Comparison of ENCODE assay signal across 12 cellular contexts in the genomic region with DNA sequence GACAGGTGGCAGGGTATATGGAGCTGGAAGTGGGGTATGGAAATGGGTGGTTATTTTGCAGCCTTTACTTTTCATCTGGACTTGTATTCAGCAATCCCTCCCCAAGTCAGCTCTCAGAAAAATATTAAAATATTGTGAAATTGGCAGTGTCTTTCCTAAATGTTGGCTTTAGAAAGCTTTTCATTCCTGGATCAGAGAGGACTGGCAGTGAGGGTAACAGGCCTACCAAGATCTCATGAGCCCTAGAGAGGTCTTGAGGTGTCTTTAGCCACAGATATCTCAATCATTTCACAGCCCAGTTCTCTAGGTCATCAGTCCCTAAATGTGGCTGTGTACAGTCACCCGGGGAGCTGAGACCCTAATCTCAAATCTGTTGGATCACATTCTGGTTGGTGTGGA. TPM values are rescaled to one million over a fixed set of nuclear protein-coding genes. Genes with fewer than 3 reads are reported as not detected.
DNase-seq lines count a peak whose midpoint lies in the region; ATAC-seq and TF ChIP-seq lines count a peak whose summit lies in the region.
"Had no signal": no experiment of that assay in that cellular context is flagged by ENCODE, and none has a peak within 500 bp of the region (broad histone marks: within the 10 kb centered on the region; RNA-seq: fewer than 3 reads in every experiment).

No MANE protein-coding gene starts in this region.

- H3K4me3 ChIP-seq in ACC112 (ENCODE audit: low read depth, low read length) (no peak overlapping the region), Loucy (ENCODE audit: low read length, poor library complexity, severe bottlenecking) (peak overlapping the region; percentile 48), dorsolateral prefrontal cortex (no peak overlapping the region)

- no peaks in the 10 kb centered on the region for H3K27me3 Mint-ChIP-seq in chondrocyte (ENCODE audit: low read depth)
- H3K27me3 Mint-ChIP-seq in natural killer cell (ENCODE audit: low read depth in 2 of 2): no peaks in the 10 kb centered on the region

- no peak overlapping the region for H3K4me3 Mint-ChIP-seq in chondrocyte (ENCODE audit: unreplicated experiment)
- peak overlapping the region; percentile 51 for H3K4me3 Mint-ChIP-seq in natural killer cell

- peaks cover 7% of the 10 kb centered on the region for H4K20me1 ChIP-seq in Loucy (ENCODE audit: insufficient read depth, low read length, poor library complexity, severe bottlenecking)

- no peak for DNase-seq in chondrocyte (ENCODE audit: low spot score)
- DNase-seq in natural killer cell: no peak
- DNase-seq in dorsolateral prefrontal cortex: no peak
- DNase-seq in COLO668 (lab: John Stamatoyannopoulos, UW; ENCODE audit: unreplicated experiment): no peak
- no peak for DNase-seq in NCI-H2227 treated with DMSO at 0.1 percent for 48 hours (lab: John Stamatoyannopoulos, UW)
- DNase-seq: AML-193, GF-D8, NCI-H1930 had no signal

- H2AFZ ChIP-seq in ACC112 (ENCODE audit: low read length, unreplicated experiment): no peak overlapping the region
- no peak overlapping the region for H2AFZ ChIP-seq in Loucy (ENCODE audit: low read length)

- intact Hi-C loops in natural killer cell (cut with micrococcal nuclease): no loop called here
- intact Hi-C loops in dorsolateral prefrontal cortex (cut with DNase I): no loop called here

- H3K4me1 Mint-ChIP-seq in chondrocyte (ENCODE audit: low read depth): peaks cover 40% of the 10 kb centered on the region
- H3K4me1 Mint-ChIP-seq in natural killer cell: peaks cover 82 to 83% of the 10 kb centered on the region in 2 donors

- H3K4me2 ChIP-seq in Loucy (ENCODE audit: low read depth, low read length, poor library complexity, severe bottlenecking): peak overlapping the region; percentile 98

- no peaks in the 10 kb centered on the region for H3K9me2 ChIP-seq in Loucy (replicated peaks; ENCODE audit: low read depth, low read length)

- H3K79me2 ChIP-seq in ACC112 (ENCODE audit: control insufficient read depth, insufficient read depth, low read length, unreplicated experiment) (peaks cover 38% of the 10 kb centered on the region), Loucy (ENCODE audit: insufficient read depth, low read length) (peaks cover 64% of the 10 kb centered on the region)

- H3K36me3 ChIP-seq in ACC112 (ENCODE audit: insufficient read depth, low read length) (0 out of 2 replicates have a peak, but pooled peaks cover 3% of the 10 kb centered on the region), Loucy (ENCODE audit: insufficient read depth, low read length) (peaks cover 30% of the 10 kb centered on the region; the same call in 1 of the 2 replicates)

- H3K27me3 ChIP-seq in ACC112 (ENCODE audit: insufficient read depth, low read length) (no peaks in the 10 kb centered on the region), Loucy (ENCODE audit: insufficient read depth, low read length, poor library complexity, severe bottlenecking) (no peaks in the 10 kb centered on the region), dorsolateral prefrontal cortex (no peaks in the 10 kb centered on the region)

- H3K9me3 Mint-ChIP-seq in chondrocyte (ENCODE audit: low read depth): no peaks in the 10 kb centered on the region
- no peaks in the 10 kb centered on the region for H3K9me3 Mint-ChIP-seq in natural killer cell

- H3K27ac Mint-ChIP-seq in chondrocyte (ENCODE audit: unreplicated experiment) (peak overlapping the region; percentile 72), natural killer cell (peak overlapping the region; percentile 77 to 88)

- TF ChIP-seq CTCF in Loucy (conservative IDR thresholded peaks at IDR 0.05; ENCODE audit: low read length) (no peak), chondrocyte (IDR thresholded peaks at IDR 0.05) (no peak), natural killer cell (IDR thresholded peaks at IDR 0.05) (no peak), dorsolateral prefrontal cortex (IDR thresholded peaks at IDR 0.05 in 54 of 56, conservative IDR thresholded peaks at IDR 0.05 in 2 of 56; ENCODE audit: low read depth in 1 of 56, partially characterized antibody in 56 of 56) (no peak)

- H3K9me3 ChIP-seq in Loucy (ENCODE audit: insufficient read depth, low read depth, low read length): no peaks in the 10 kb centered on the region

- H3K36me3 Mint-ChIP-seq in chondrocyte (ENCODE audit: low read depth) (peaks cover 26% of the 10 kb centered on the region), natural killer cell (no peaks in the 10 kb centered on the region)

- peak overlapping the region; percentile 38 for H3K9ac ChIP-seq in Loucy (ENCODE audit: low read depth, low read length, poor library complexity, severe bottlenecking)

- H3F3A ChIP-seq in Loucy (ENCODE audit: low read depth): peaks cover 19% of the 10 kb centered on the region

- no peak for ATAC-seq in natural killer cell
- no peak for ATAC-seq in GM21576 (IDR thresholded peaks at IDR 0.05; ENCODE audit: unreplicated experiment)

- H3K4me1 ChIP-seq in ACC112 (ENCODE audit: control insufficient read depth, insufficient read depth, low read length, unreplicated experiment): peaks cover 32% of the 10 kb centered on the region
- peaks cover 76% of the 10 kb centered on the region for H3K4me1 ChIP-seq in Loucy (ENCODE audit: insufficient read depth, low read length, poor library complexity, severe bottlenecking)

- peak overlapping the region; percentile 31 for H3K27ac ChIP-seq in ACC112 (ENCODE audit: low read depth, low read length)
- peak overlapping the region in 6 of 59 donors; percentile 1 to 49 (median 19) for H3K27ac ChIP-seq in dorsolateral prefrontal cortex

RNA-seq across cellular contexts. Expression of a gene that starts 22.5 kb away (rescaled TPM):
- 9.5 to 12.7 TPM (median 11.8 TPM) in 3 replicates for total RNA-seq in chondrocyte
- total RNA-seq in natural killer cell: 10 to 100 TPM; 46.3 to 57.3 (median 56.1) TPM
- 10 to 100 TPM; 11.9 to 33.6 (median 20.1) TPM for total RNA-seq in dorsolateral prefrontal cortex

RNA-seq across cellular contexts. Expression of a gene that starts 22.6 kb away (rescaled TPM):
- total RNA-seq in chondrocyte (25.1 to 41.8 TPM (median 26.7 TPM) in 3 replicates), natural killer cell (10 to 100 TPM; 60.7 to 84.7 (median 68.2) TPM), dorsolateral prefrontal cortex (100 to 1,000 TPM in 7 of 120 experiments, 10 to 100 TPM in 113; 48.9 to 123 (median 70.7) TPM)

RNA-seq across cellular contexts. Expression of a gene that starts 23.9 kb away (rescaled TPM):
- total RNA-seq in chondrocyte (49.5 to 57.3 TPM (median 55.9 TPM) in 3 replicates), natural killer cell (10 to 100 TPM; 46.6 to 84.9 (median 69.6) TPM), dorsolateral prefrontal cortex (10 to 100 TPM; 21.3 to 61.6 (median 36.3) TPM)

RNA-seq across cellular contexts. Expression of a gene that starts 43.1 kb away (rescaled TPM):
- total RNA-seq in chondrocyte (24.5 to 29.6 TPM (median 28.0 TPM) in 3 replicates), natural killer cell (10 to 100 TPM in 2 of 3 donors, 1 to 10 TPM in 1; 5.6 to 13.0 (median 12.7) TPM), dorsolateral prefrontal cortex (10 to 100 TPM; 13.4 to 34.2 (median 20.2) TPM)

RNA-seq across cellular contexts. Expression of a gene that starts 52.3 kb away (rescaled TPM):
- 0.42 to 0.44 TPM in 2 of 3 replicates, not detected in the other for total RNA-seq in chondrocyte
- not detected for total RNA-seq in natural killer cell
- 1 to 10 TPM in 7 of 120 experiments, under 1 TPM in 39, not detected in 74; 0.10 to 3.0 (median 0.37) TPM for total RNA-seq in dorsolateral prefrontal cortex
- total RNA-seq: T-helper 2 cell treated with Interferon-gamma antibody and Interleukin-4, amounts not matched to agents 100 ng/mL and 5 ng/mL, for 36 hours had no signal
